Comparison of ENCODE assay signal across 21 cellular contexts in genomic region chr14:24948261-24948847, GRCh38.
DNase-seq lines count a peak whose midpoint lies in the region; ATAC-seq, FAIRE-seq and TF ChIP-seq lines count a peak whose summit lies in the region.
"Had no signal": no experiment of that assay in that cellular context is flagged by ENCODE, and none has a peak within 500 bp of the region (broad histone marks: within the 10 kb centered on the region; RNA-seq: fewer than 3 reads in every experiment).

No MANE protein-coding gene starts in this region.

- H4K91ac ChIP-seq in H1 (replicated peaks; ENCODE audit: insufficient read length, low read length), result no peak overlapping the region

- H3K56ac ChIP-seq in H1 (replicated peaks; ENCODE audit: insufficient read length, low read depth, low read length), result no peak overlapping the region

- H3K27me3 ChIP-seq in H1 (replicated peaks in 1 of 4; ENCODE audit: control insufficient read depth in 3 of 4, extremely low read depth in 1 of 4, insufficient read depth in 3 of 4, low read length in 3 of 4) (no peaks in the 10 kb centered on the region), sigmoid colon (no peaks in the 10 kb centered on the region)
- H3K27me3 ChIP-seq: BE2C had no signal

- DNase-seq in HTR-8/SVneo (ENCODE audit: insufficient read length, low spot score), result no peak
- DNase-seq in H1 (ENCODE audit: low read depth in 1 of 2, low spot score in 2 of 2), result no peak
- DNase-seq in iPS-NIHi7 (ENCODE audit: extremely low spot score), result peak; percentile 23
- no peak for DNase-seq in sigmoid colon
- DNase-seq in activated effector memory CD4-positive, alpha-beta T cell treated with anti-CD3 and anti-CD28 coated beads, Interleukin-2, amount 50 U/mL, for 16 hours, result no peak
- DNase-seq: ACHN; BE2C; C1 segment of cervical spinal cord; CD4-positive, CD25-positive, alpha-beta regulatory T cell; CD8-positive, alpha-beta memory T cell; COR-L47; DMS 273 treated with DMSO at 0.1 percent for 48 hours; DMS53; HCEC 1CT; IMR-90 had no signal

- no peaks in the 10 kb centered on the region for H3K79me1 ChIP-seq in H1 (ENCODE audit: low read depth, low read length)

- H2BK120ac ChIP-seq in H1 (replicated peaks; ENCODE audit: low read depth, low read length), result no peak overlapping the region

- no peaks in the 10 kb centered on the region for H3K79me2 ChIP-seq in H1 (ENCODE audit: control insufficient read depth in 1 of 2, insufficient read depth in 2 of 2, low read length in 2 of 2)

- no peaks in the 10 kb centered on the region for H4K20me1 ChIP-seq in H1 (replicated peaks in 1 of 2; ENCODE audit: control insufficient read depth in 1 of 2, insufficient read depth in 2 of 2, low read length in 2 of 2)

- no peak overlapping the region for H3K23ac ChIP-seq in H1 (ENCODE audit: insufficient read length)

- WGBS in H1 (ENCODE audit: extremely low coverage in 1 of 2, insufficient coverage in 1 of 2, insufficient read length in 1 of 2, insufficient replicate concordance in 2 of 2, low coverage in 1 of 2, low lambda C conversion rate in 2 of 2, missing lambda C conversion rate in 1 of 2), 2 experiments, result 50% methylated on average over 1 of the region's 1 CpG; no CpG with 5 or more reads in 1 of the 2 experiments
- 94 to 95% methylated on average over 1 of the region's 1 CpG for WGBS in sigmoid colon, 2 donors

- no peak overlapping the region for H2AK5ac ChIP-seq in H1 (ENCODE audit: low read depth, low read length)

- no peak for TF ChIP-seq CTCF in H1 (IDR thresholded peaks at IDR 0.05; ENCODE audit: control extremely low read depth in 1 of 3, insufficient read depth in 1 of 3, low read depth in 1 of 3, low read length in 3 of 3)
- no peak for TF ChIP-seq CTCF in sigmoid colon (IDR thresholded peaks at IDR 0.05)

- H4K5ac ChIP-seq in H1 (ENCODE audit: insufficient read length, low read depth, low read length), result no peak overlapping the region

- H3K36me3 ChIP-seq in H1 (ENCODE audit: control insufficient read depth in 2 of 4, insufficient read depth in 4 of 4, low read length in 3 of 4) (no peaks in the 10 kb centered on the region), sigmoid colon (no peaks in the 10 kb centered on the region)
- H3K36me3 ChIP-seq: BE2C had no signal

- intact Hi-C loops in sigmoid colon (cut with DNase I), result no loop called here

- H3K9ac ChIP-seq in H1 (replicated peaks in 1 of 4; ENCODE audit: extremely low read depth in 1 of 4, low read depth in 3 of 4, low read length in 3 of 4), result no peak overlapping the region

- no peak overlapping the region for H3K27ac ChIP-seq in H1 (ENCODE audit: low read depth, low read length)
- no peak overlapping the region for H3K27ac ChIP-seq in sigmoid colon

- H3K4me2 ChIP-seq in H1 (ENCODE audit: insufficient read depth in 1 of 2, low read depth in 2 of 2, low read length in 2 of 2), result 0 out of 4 replicates have a peak overlapping the region, but pooled peaks of 1 of the 2 experiments have one; percentile 12

- peak overlapping the region; percentile 75; the same call in 1 of the 2 replicates for H2BK12ac ChIP-seq in H1 (ENCODE audit: low read depth, low read length)

- no peak for ATAC-seq in HG03354 (IDR thresholded peaks at IDR 0.05; ENCODE audit: poor library complexity, severe bottlenecking, unreplicated experiment)
- ATAC-seq: K562 had no signal

- H3K4me3 ChIP-seq in H1 (ENCODE audit: extremely low read depth in 1 of 4, insufficient read depth in 2 of 4, low read depth in 3 of 4, low read length in 4 of 4) (no peak overlapping the region), sigmoid colon (no peak overlapping the region)
- H3K4me3 ChIP-seq: K562 had no signal

- no peak overlapping the region; the same call in 1 of the 2 replicates for H2BK5ac ChIP-seq in H1 (ENCODE audit: low read depth, low read length)

- FAIRE-seq in HTR-8/SVneo (lab: Jason Lieb, UNC), result peak; percentile 46
- FAIRE-seq in H1 (lab: Jason Lieb, UNC), result peak; percentile 42
- FAIRE-seq: A204.1, G401.6, GM12892, GM18507, K562 had no signal

- TF ChIP-seq EP300 in H1 (IDR thresholded peaks at IDR 0.05; ENCODE audit: borderline replicate concordance in 1 of 2, low read depth in 2 of 2, low read length in 2 of 2) (no peak), sigmoid colon (IDR thresholded peaks at IDR 0.05) (no peak)

- H3K23me2 ChIP-seq in H1 (ENCODE audit: low read depth, low read length), result no peaks in the 10 kb centered on the region

- H3K9me3 ChIP-seq in H1 (ENCODE audit: insufficient read depth in 2 of 2, low read depth in 1 of 2, low read length in 1 of 2) (peaks cover 0 to 3% of the 10 kb centered on the region in 2 experiments; a peak in 2 of 4 replicates), sigmoid colon (no peaks in the 10 kb centered on the region)
- H3K9me3 ChIP-seq: BE2C had no signal

- H2AFZ ChIP-seq in H1 (ENCODE audit: low read length), result no peak overlapping the region

- no peak overlapping the region for H4K8ac ChIP-seq in H1 (ENCODE audit: extremely low read depth, insufficient read depth, low read length)

- H3K14ac ChIP-seq in H1 (ENCODE audit: insufficient read length), result no peak overlapping the region

- H3K4ac ChIP-seq in H1 (replicated peaks; ENCODE audit: insufficient read length, low read depth, low read length), result no peak overlapping the region

- CTCF ChIA-PET in H1 (lab: Charles Lee; ENCODE audit: partially characterized antibody), result no interaction called here

- peaks cover 0 to 8% (median 1%) of the 10 kb centered on the region in 4 experiments; a peak in 3 of 7 replicates for H3K4me1 ChIP-seq in H1 (replicated peaks in 1 of 4; ENCODE audit: control insufficient read depth in 3 of 4, insufficient read depth in 4 of 4, low read length in 3 of 4)
- peaks cover 0 to 6% (median 5%) of the 10 kb centered on the region in 4 donors for H3K4me1 ChIP-seq in sigmoid colon
- H3K4me1 ChIP-seq: BE2C had no signal

- TF ChIP-seq POLR2A in H1 (IDR thresholded peaks at IDR 0.05; ENCODE audit: control extremely low read depth in 1 of 2, low read depth in 2 of 2, low read length in 2 of 2), result no peak
- TF ChIP-seq POLR2A in sigmoid colon (IDR thresholded peaks at IDR 0.05), result no peak

- H2BK15ac ChIP-seq in H1 (ENCODE audit: low read length), result no peak overlapping the region

- POLR2A ChIA-PET in H1 (lab: Charles Lee; ENCODE audit: partially characterized antibody), result no interaction called here

- TF ChIP-seq RAD21 in H1 (IDR thresholded peaks at IDR 0.05 in 1 of 2, conservative IDR thresholded peaks at IDR 0.05 in 1 of 2; ENCODE audit: low read depth in 2 of 2, low read length in 2 of 2), result no peak

- H2BK20ac ChIP-seq in H1 (ENCODE audit: low read length), result 0 out of 2 replicates have a peak overlapping the region, but pooled peaks have one; percentile 57

- no peak overlapping the region for H3K18ac ChIP-seq in H1 (ENCODE audit: extremely low read depth, low read length)

TF ChIP-seq in H1, 55 proteins besides CTCF, POLR2A, EP300 and RAD21:
- TF ChIP-seq SIN3A (conservative IDR thresholded peaks at IDR 0.05 in 1 of 2, IDR thresholded peaks at IDR 0.05 in 1 of 2; ENCODE audit: low read depth in 1 of 2, low read length in 2 of 2), result no peak
- no peak for TF ChIP-seq ASH2L (IDR thresholded peaks at IDR 0.05; ENCODE audit: low read length)
- no peak for TF ChIP-seq CREB1 (IDR thresholded peaks at IDR 0.05)
- no peak for TF ChIP-seq SAP30 (IDR thresholded peaks at IDR 0.05; ENCODE audit: insufficient read depth, insufficient replicate concordance, low read length)
- TF ChIP-seq MAX (IDR thresholded peaks at IDR 0.05), result 0 out of 2 replicates have a peak, but pooled peaks have one; percentile 19
